Comparison of ENCODE assay signal across 14 cellular contexts in the genomic region with DNA sequence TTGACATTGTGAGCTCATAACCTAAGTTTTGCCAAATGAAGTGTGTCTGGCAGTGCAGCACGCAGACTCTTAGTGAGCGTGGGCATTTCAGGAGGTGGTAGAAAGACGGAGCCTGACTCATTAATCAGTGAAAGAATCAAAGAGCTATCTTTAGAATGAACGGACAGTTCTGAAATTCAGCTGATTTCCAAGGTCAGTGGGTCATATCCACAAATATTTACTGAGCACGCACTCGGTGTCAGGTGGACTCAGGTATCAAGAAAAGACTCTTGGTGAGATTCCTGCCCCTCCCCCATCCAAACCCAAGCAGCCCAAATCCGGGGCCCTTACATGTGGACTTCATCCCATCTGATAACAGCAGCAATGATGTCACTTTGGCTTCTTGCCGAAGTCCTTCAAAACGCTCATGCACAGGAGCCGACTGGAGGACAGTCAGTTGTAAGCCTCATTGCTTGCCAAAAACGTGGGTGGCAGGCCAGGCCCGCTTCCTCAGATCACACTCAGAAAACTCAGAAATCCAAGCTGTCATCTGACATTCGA.
DNase-seq lines count a peak whose midpoint lies in the region; ATAC-seq, FAIRE-seq and TF ChIP-seq lines count a peak whose summit lies in the region.
"Had no signal": no experiment of that assay in that cellular context is flagged by ENCODE, and none has a peak within 500 bp of the region (broad histone marks: within the 10 kb centered on the region; RNA-seq: fewer than 3 reads in every experiment).

No MANE protein-coding gene starts in this region.

- peak in 1 of 2 experiments; percentile 88; a peak in 1 of 4 replicates for TF ChIP-seq EP300 in HepG2 (IDR thresholded peaks at IDR 0.05; ENCODE audit: low read depth in 2 of 2, low read length in 2 of 2)
- TF ChIP-seq EP300 in HepG2 (CRISPR knock-in tag; IDR thresholded peaks at IDR 0.05; ENCODE audit: borderline replicate concordance), result peak; percentile 73

- peaks cover 55% of the 10 kb centered on the region for H3K4me1 ChIP-seq in HepG2 (ENCODE audit: insufficient read depth, low read length)

- DNase-seq in AG10803 (ENCODE audit: low read depth), result peak; percentile 51
- peak; percentile 51 for DNase-seq in MG63
- DNase-seq in brain microvascular endothelial cell, result peak; percentile 94
- peak; percentile 84 for DNase-seq in HepG2 (ENCODE audit: low spot score)
- no peak for DNase-seq in LoVo (ENCODE audit: low spot score)
- no peak for DNase-seq in globus pallidus (ENCODE audit: low spot score)
- DNase-seq: C1 segment of cervical spinal cord; NCI-H345; stimulated activated naive CD8-positive, alpha-beta T cell treated with anti-CD3 and anti-CD28 coated beads, Interleukin-15, amount 100 ng/mL, for 72 hours; T-cell had no signal

- peak overlapping the region; percentile 50 for H3K9ac ChIP-seq in HepG2 (ENCODE audit: insufficient read depth, low read depth, low read length)

- BruUV-seq in HepG2 (replicated peaks; lab: Mats Ljungman, UMichigan), result no TSS peak

- H3K36me3 ChIP-seq in MG63 (no peaks in the 10 kb centered on the region), brain microvascular endothelial cell (replicated peaks) (no peaks in the 10 kb centered on the region), HepG2 (replicated peaks in 1 of 2; ENCODE audit: control insufficient read depth in 1 of 2, insufficient read depth in 2 of 2, low read length in 2 of 2) (no peaks in the 10 kb centered on the region)
- H3K36me3 ChIP-seq: gastroesophageal sphincter had no signal

- H3K27ac ChIP-seq in brain microvascular endothelial cell (peak overlapping the region; percentile 16), HepG2 (ENCODE audit: extremely low read length, insufficient read depth, low read length) (peak overlapping the region; percentile 61)
- H3K27ac ChIP-seq: gastroesophageal sphincter had no signal

- no peaks in the 10 kb centered on the region for H4K20me1 ChIP-seq in HepG2 (ENCODE audit: insufficient read depth, low read length)

- 1% methylated on average over 8 of the region's 13 CpGs for WGBS in HepG2 (ENCODE audit: low lambda C conversion rate)

- no peaks in the 10 kb centered on the region for H3K79me2 ChIP-seq in HepG2 (ENCODE audit: insufficient read depth, low read length)

- FAIRE-seq in HepG2 (lab: Jason Lieb, UNC), result peak; percentile 92
- FAIRE-seq: GM12891 had no signal

- no peaks in the 10 kb centered on the region for H3K9me3 ChIP-seq in MG63
- no peaks in the 10 kb centered on the region for H3K9me3 ChIP-seq in HepG2 (ENCODE audit: low read length)
- H3K9me3 ChIP-seq: gastroesophageal sphincter had no signal

- ATAC-seq in HepG2 (peak; percentile 75), HG03095 (IDR thresholded peaks at IDR 0.05; ENCODE audit: unreplicated experiment) (no peak), HG03175 (IDR thresholded peaks at IDR 0.05; ENCODE audit: unreplicated experiment) (no peak)
- ATAC-seq: gastroesophageal sphincter; stimulated activated naive CD8-positive, alpha-beta T cell treated with anti-CD3 and anti-CD28 coated beads, Interleukin-15, amount 100 ng/mL, for 72 hours; T-cell had no signal

- TF ChIP-seq RAD21 in HepG2 (CRISPR knock-in tag; IDR thresholded peaks at IDR 0.05), result no peak

- H3K27me3 ChIP-seq in MG63 (no peaks in the 10 kb centered on the region), brain microvascular endothelial cell (replicated peaks) (no peaks in the 10 kb centered on the region), HepG2 (ENCODE audit: control insufficient read depth in 1 of 2, insufficient read depth in 2 of 2, low read length in 2 of 2) (no peaks in the 10 kb centered on the region)

- peak overlapping the region; percentile 53 for H3K4me2 ChIP-seq in HepG2 (ENCODE audit: low read depth, low read length)

- TF ChIP-seq CTCF in AG10803 (conservative IDR thresholded peaks at IDR 0.05; ENCODE audit: low read length) (no peak), brain microvascular endothelial cell (IDR thresholded peaks at IDR 0.05; ENCODE audit: low read depth, low read length, missing control alignments) (no peak), HepG2 (CRISPR knock-in tag; IDR thresholded peaks at IDR 0.05) (peak; percentile 33; the same call in 1 of the 2 replicates)

- TF ChIP-seq POLR2A in HepG2 (IDR thresholded peaks at IDR 0.05; ENCODE audit: insufficient read depth in 1 of 2, low read depth in 2 of 2, low read length in 2 of 2), result no peak

- in situ Hi-C loops in brain microvascular endothelial cell (cut with HindIII; ENCODE audit: low pct_ligation_motif_present, low sequenced_read_pairs) (no loop called here), HepG2 (cut with HindIII; ENCODE audit: extremely low pct_ligation_motif_present, low pct_unique_long_range_greater_than_20kb) (no loop called here)

- intact Hi-C loops in HepG2 (cut with micrococcal nuclease; ENCODE audit: unreplicated experiment), result loop anchor here (2.0 to 10.0 kb wide), 2 partner anchors 23 to 179 kb away; no protein-coding TSS in a partner anchor

- no peak overlapping the region for H3K4me3 ChIP-seq in AG10803 (ENCODE audit: low read length)
- no peak overlapping the region for H3K4me3 ChIP-seq in MG63
- no peak overlapping the region for H3K4me3 ChIP-seq in brain microvascular endothelial cell (ENCODE audit: low read depth, low read length)
- peak overlapping the region in 1 of 3 experiments; percentile 18; a peak in 1 of 6 replicates for H3K4me3 ChIP-seq in HepG2 (replicated peaks in 1 of 3; ENCODE audit: insufficient read depth in 1 of 3, low read depth in 2 of 3, low read length in 3 of 3)
- H3K4me3 ChIP-seq: gastroesophageal sphincter had no signal

- CTCF ChIA-PET in HepG2 (lab: Yijun Ruan, JAX; ENCODE audit: low intra/inter-chr PET ratio, low total read pairs), result interaction anchor here (0.8 kb wide), 1 partner anchor 78 kb away, joined by 3 read pairs; no protein-coding TSS in a partner anchor

- no peak overlapping the region for H2AFZ ChIP-seq in HepG2 (ENCODE audit: low read length)

- POLR2A ChIA-PET in HepG2 (lab: Yijun Ruan, JAX), result interaction anchor here (1.5 kb wide), 2 partner anchors 11 to 22 kb away, joined by 11 to 19 read pairs; no protein-coding TSS in a partner anchor

TF ChIP-seq in HepG2, 621 proteins besides CTCF, POLR2A, EP300 and RAD21 (continues in another document):
- TF ChIP-seq TEAD3 (CRISPR knock-in tag; optimal IDR thresholded peaks at IDR 0.05; ENCODE audit: borderline replicate concordance), result peak; percentile 86
- TF ChIP-seq PAWR (CRISPR knock-in tag; IDR thresholded peaks at IDR 0.05; ENCODE audit: borderline replicate concordance), result no peak
- TF ChIP-seq, protein P1, sequence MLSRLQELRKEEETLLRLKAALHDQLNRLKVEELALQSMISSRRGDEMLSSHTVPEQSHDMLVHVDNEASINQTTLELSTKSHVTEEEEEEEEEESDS (CRISPR knock-in tag; IDR thresholded peaks at IDR 0.05; ENCODE audit: borderline replicate concordance), result 0 out of 2 replicates have a peak, but pooled peaks have one; percentile 57
- TF ChIP-seq NCOA2 (CRISPR knock-in tag; IDR thresholded peaks at IDR 0.05), result peak; percentile 91
- peak; percentile 68; the same call in 1 of the 2 replicates for TF ChIP-seq ZNF773 (CRISPR knock-in tag; IDR thresholded peaks at IDR 0.05; ENCODE audit: borderline replicate concordance)
- TF ChIP-seq, protein P2, sequence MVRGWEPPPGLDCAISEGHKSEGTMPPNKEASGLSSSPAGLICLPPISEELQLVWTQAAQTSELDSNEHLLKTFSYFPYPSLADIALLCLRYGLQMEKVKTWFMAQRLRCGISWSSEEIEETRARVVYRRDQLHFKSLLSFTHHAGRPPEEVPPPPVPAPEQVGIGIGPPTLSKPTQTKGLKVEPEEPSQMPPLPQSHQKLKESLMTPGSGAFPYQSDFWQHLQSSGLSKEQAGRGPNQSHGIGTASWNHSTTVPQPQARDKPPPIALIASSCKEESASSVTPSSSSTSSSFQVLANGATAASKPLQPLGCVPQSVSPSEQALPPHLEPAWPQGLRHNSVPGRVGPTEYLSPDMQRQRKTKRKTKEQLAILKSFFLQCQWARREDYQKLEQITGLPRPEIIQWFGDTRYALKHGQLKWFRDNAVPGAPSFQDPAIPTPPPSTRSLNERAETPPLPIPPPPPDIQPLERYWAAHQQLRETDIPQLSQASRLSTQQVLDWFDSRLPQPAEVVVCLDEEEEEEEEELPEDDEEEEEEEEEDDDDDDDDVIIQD (CRISPR knock-in tag; IDR thresholded peaks at IDR 0.05; ENCODE audit: low read depth), result peak; percentile 80; the same call in 1 of the 2 replicates
- peak; percentile 88 for TF ChIP-seq RCOR2 (CRISPR knock-in tag; IDR thresholded peaks at IDR 0.05)
- TF ChIP-seq ZNF501 (CRISPR knock-in tag; IDR thresholded peaks at IDR 0.05), result peak; percentile 63
- TF ChIP-seq GATAD2A (CRISPR knock-in tag; IDR thresholded peaks at IDR 0.05), result peak; percentile 90
- TF ChIP-seq BORCS8-MEF2B (CRISPR knock-in tag; IDR thresholded peaks at IDR 0.05), result 0 out of 2 replicates have a peak, but pooled peaks have one; percentile 55
- peak; percentile 33; the same call in 1 of the 2 replicates for TF ChIP-seq ZNF337 (CRISPR knock-in tag; IDR thresholded peaks at IDR 0.05; ENCODE audit: borderline replicate concordance, low read depth)
- no peak for TF ChIP-seq RORA (CRISPR knock-in tag; IDR thresholded peaks at IDR 0.05)

Comparison
In these comparisons a context has a peak if more than half of its experiments do, and no peak if none do; other contexts are left out.
1. DNase-seq: peak in AG10803 (single experiment), MG63 (single experiment), brain microvascular endothelial cell (single experiment) and HepG2 (single experiment); none in LoVo (single experiment) and globus pallidus (single experiment).